Comparison of ENCODE assay signal across 1 cellular context in the genomic region with DNA sequence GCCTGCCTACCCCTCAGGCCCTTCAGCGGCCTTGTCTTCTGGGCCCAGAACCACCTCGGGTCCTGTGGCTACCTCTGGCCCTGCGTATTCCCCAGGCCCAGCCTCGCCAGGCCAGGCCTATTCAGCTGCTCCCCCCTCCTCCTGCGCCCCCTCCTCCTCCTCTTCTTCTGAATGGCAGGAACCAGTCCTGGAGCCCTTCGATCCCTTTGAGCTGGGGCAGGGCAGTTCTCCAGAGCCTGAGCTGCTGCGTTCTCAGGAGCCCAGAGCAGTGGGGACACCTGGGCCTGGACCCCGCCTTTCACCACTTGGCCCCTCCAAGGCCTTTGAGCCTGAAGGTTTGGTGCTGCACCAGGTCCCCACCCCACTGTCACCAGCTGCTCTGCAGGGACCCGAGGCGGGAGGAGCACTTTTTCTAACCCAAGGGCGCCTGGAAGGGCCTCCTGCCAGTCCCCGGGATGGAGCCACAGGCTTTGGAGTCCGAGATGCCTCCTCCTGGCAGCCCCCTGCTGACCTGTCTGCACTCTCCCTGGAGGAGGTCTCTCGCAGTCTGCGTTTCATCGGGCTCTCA.
TF ChIP-seq lines count a peak whose summit lies in the region.

No MANE protein-coding gene starts in this region.

TF ChIP-seq in HepG2, 621 proteins besides CTCF, POLR2A, EP300 and RAD21:
- TF ChIP-seq, protein P1, sequence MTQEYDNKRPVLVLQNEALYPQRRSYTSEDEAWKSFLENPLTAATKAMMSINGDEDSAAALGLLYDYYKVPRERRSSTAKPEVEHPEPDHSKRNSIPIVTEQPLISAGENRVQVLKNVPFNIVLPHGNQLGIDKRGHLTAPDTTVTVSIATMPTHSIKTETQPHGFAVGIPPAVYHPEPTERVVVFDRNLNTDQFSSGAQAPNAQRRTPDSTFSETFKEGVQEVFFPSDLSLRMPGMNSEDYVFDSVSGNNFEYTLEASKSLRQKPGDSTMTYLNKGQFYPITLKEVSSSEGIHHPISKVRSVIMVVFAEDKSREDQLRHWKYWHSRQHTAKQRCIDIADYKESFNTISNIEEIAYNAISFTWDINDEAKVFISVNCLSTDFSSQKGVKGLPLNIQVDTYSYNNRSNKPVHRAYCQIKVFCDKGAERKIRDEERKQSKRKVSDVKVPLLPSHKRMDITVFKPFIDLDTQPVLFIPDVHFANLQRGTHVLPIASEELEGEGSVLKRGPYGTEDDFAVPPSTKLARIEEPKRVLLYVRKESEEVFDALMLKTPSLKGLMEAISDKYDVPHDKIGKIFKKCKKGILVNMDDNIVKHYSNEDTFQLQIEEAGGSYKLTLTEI (CRISPR knock-in tag; conservative IDR thresholded peaks at IDR 0.05): no peak
- TF ChIP-seq ZNF580 (CRISPR knock-in tag; IDR thresholded peaks at IDR 0.05; ENCODE audit: borderline replicate concordance, low read depth): no peak
- TF ChIP-seq HINFP (CRISPR knock-in tag; IDR thresholded peaks at IDR 0.05; ENCODE audit: low read depth): no peak
- TF ChIP-seq POLR2AphosphoS2 (IDR thresholded peaks at IDR 0.05; ENCODE audit: low read depth, low read length): no peak
- no peak for TF ChIP-seq ZNF768 (CRISPR knock-in tag; IDR thresholded peaks at IDR 0.05)
- TF ChIP-seq ZBTB21 (CRISPR knock-in tag; IDR thresholded peaks at IDR 0.05): no peak
- no peak for TF ChIP-seq RARG (CRISPR knock-in tag; IDR thresholded peaks at IDR 0.05; ENCODE audit: low read depth)
